Comparison of ENCODE assay signal across 16 cellular contexts in the genomic region with DNA sequence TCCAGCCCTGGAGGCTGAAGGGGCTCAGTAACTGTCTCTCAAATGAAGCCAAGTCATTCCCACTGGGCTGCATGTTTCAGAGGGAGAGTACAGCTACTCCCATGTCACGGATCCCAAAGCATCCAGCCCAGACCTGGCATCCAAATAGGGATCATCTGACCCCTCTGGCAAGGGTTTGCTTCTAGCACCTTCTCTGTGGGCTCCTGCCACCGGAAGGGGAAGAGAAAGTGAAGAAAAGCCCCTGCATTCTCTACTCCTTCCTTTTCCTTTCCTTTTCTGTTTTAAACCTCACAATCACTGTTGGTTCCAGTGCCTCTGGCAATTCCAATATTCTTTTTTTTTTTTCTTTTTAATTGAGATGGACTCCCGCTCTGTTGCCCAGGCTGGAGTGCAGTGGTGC.
"Had no signal": no experiment of that assay in that cellular context is flagged by ENCODE, and none has a peak within 500 bp of the region (broad histone marks: within the 10 kb centered on the region; RNA-seq: fewer than 3 reads in every experiment).

No MANE protein-coding gene starts in this region.

- H3K27me3 ChIP-seq: ascending aorta, esophagus muscularis mucosa, neutrophil, sigmoid colon, thyroid gland had no signal

- ATAC-seq: heart right ventricle; left ventricle myocardium superior; naive thymus-derived CD8-positive, alpha-beta T cell had no signal

- DNase-seq: activated CD4-positive, alpha-beta T cell treated with anti-CD3 and anti-CD28 coated beads for 1 hour; activated gamma-delta T cell; effector CD8-positive, alpha-beta T cell; heart right ventricle; kidney glomerular epithelial cell; left ventricle myocardium superior; mesendoderm; naive thymus-derived CD8-positive, alpha-beta T cell; sigmoid colon; stimulated activated naive CD4-positive, alpha-beta T cell; T1000; thyroid gland had no signal

- H3K27me3 Mint-ChIP-seq: activated naive CD4-positive, alpha-beta T cell treated with anti-CD3 and anti-CD28 coated beads, Interleukin-2, amount 50 U/mL, for 24 hours had no signal

- H3K4me3 ChIP-seq: ascending aorta, esophagus muscularis mucosa, heart right ventricle, sigmoid colon, thyroid gland had no signal

- H3K36me3 Mint-ChIP-seq: activated naive CD4-positive, alpha-beta T cell treated with anti-CD3 and anti-CD28 coated beads, Interleukin-2, amount 50 U/mL, for 24 hours; naive thymus-derived CD8-positive, alpha-beta T cell had no signal

- H3K9me3 Mint-ChIP-seq: activated naive CD4-positive, alpha-beta T cell treated with anti-CD3 and anti-CD28 coated beads, Interleukin-2, amount 50 U/mL, for 24 hours; naive thymus-derived CD8-positive, alpha-beta T cell had no signal

- H3K27ac ChIP-seq: ascending aorta, esophagus muscularis mucosa, heart right ventricle, neutrophil, sigmoid colon, thyroid gland had no signal

- H3K4me1 ChIP-seq: ascending aorta, sigmoid colon had no signal

- H3K9me3 ChIP-seq: ascending aorta, esophagus muscularis mucosa, heart right ventricle, neutrophil, sigmoid colon, thyroid gland had no signal

- H3K27ac Mint-ChIP-seq: activated naive CD4-positive, alpha-beta T cell treated with anti-CD3 and anti-CD28 coated beads, Interleukin-2, amount 50 U/mL, for 24 hours; naive thymus-derived CD8-positive, alpha-beta T cell had no signal

- H3K4me3 Mint-ChIP-seq: activated naive CD4-positive, alpha-beta T cell treated with anti-CD3 and anti-CD28 coated beads, Interleukin-2, amount 50 U/mL, for 24 hours; naive thymus-derived CD8-positive, alpha-beta T cell had no signal

- H3K36me3 ChIP-seq: ascending aorta, esophagus muscularis mucosa, heart right ventricle, neutrophil, sigmoid colon, thyroid gland had no signal
